1 cellular context compared by ENCODE assay signal in the genomic region with DNA sequence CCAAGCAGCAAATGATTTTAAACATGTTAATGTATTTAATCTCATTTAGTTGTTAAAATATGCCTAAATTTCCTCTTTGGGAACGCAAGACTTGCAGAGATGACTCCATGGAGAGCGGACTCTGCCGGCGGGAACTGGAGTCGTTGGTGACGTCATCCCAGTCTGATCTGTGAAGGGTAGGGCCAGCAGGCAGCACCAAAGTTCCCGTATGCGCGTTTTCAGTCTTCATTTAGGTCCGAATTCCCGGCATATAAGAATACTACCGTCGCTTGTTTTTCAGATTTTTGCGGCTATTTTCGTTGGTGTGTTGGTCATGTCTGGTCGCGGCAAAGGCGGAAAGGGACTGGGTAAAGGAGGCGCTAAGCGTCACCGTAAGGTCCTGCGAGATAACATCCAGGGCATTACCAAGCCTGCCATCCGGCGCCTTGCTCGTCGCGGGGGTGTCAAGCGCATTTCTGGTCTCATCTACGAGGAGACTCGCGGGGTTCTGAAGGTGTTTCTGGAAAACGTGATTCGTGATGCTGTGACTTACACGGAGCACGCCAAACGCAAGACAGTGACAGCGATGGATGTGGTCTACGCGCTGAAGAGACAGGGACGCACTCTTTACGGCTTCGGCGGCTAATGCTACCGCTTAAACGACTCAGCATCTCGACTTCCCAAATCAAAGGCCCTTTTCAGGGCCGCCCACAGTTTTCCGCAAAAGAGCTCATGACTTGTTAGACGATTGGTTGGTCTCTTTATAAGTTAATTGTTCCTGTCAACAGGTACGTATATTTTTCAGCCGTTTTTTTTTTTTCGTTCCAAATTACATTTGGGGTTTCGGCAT.
TF ChIP-seq lines count a peak whose summit lies in the region.

No MANE protein-coding gene starts in this region.

TF ChIP-seq in HCT116, 20 proteins besides CTCF, POLR2A, EP300 and RAD21 (continued from another document):
- no peak for TF ChIP-seq ELF1 (IDR thresholded peaks at IDR 0.05; ENCODE audit: borderline replicate concordance, low read depth)
- TF ChIP-seq SRF (IDR thresholded peaks at IDR 0.05; ENCODE audit: low read depth), result peak; percentile 46
- TF ChIP-seq YY1 (IDR thresholded peaks at IDR 0.05; ENCODE audit: extremely low read depth, insufficient replicate concordance, low read depth, low read length), result no peak
- TF ChIP-seq, protein P1, sequence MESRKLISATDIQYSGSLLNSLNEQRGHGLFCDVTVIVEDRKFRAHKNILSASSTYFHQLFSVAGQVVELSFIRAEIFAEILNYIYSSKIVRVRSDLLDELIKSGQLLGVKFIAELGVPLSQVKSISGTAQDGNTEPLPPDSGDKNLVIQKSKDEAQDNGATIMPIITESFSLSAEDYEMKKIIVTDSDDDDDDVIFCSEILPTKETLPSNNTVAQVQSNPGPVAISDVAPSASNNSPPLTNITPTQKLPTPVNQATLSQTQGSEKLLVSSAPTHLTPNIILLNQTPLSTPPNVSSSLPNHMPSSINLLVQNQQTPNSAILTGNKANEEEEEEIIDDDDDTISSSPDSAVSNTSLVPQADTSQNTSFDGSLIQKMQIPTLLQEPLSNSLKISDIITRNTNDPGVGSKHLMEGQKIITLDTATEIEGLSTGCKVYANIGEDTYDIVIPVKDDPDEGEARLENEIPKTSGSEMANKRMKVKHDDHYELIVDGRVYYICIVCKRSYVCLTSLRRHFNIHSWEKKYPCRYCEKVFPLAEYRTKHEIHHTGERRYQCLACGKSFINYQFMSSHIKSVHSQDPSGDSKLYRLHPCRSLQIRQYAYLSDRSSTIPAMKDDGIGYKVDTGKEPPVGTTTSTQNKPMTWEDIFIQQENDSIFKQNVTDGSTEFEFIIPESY (IDR thresholded peaks at IDR 0.05; ENCODE audit: extremely low read depth, insufficient replicate concordance, low read length), result peak; percentile 91
- no peak for TF ChIP-seq EZH2 (IDR thresholded peaks at IDR 0.05)
- TF ChIP-seq EGR1 (IDR thresholded peaks at IDR 0.05; ENCODE audit: low read depth), result 0 out of 2 replicates have a peak, but pooled peaks have one; percentile 32
- TF ChIP-seq, protein P2, sequence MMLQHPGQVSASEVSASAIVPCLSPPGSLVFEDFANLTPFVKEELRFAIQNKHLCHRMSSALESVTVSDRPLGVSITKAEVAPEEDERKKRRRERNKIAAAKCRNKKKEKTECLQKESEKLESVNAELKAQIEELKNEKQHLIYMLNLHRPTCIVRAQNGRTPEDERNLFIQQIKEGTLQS (IDR thresholded peaks at IDR 0.05), result no peak; the same call in 1 of the 2 replicates
- peak; percentile 95 for TF ChIP-seq SP1 (IDR thresholded peaks at IDR 0.05; ENCODE audit: low read depth)
- no peak for TF ChIP-seq ZNF274 (IDR thresholded peaks at IDR 0.05; ENCODE audit: low read depth, low read length)
- peak; percentile 85 for TF ChIP-seq JUND (IDR thresholded peaks at IDR 0.05)
- peak; percentile 100 for TF ChIP-seq POLR2AphosphoS5 (IDR thresholded peaks at IDR 0.05; ENCODE audit: low read depth, low read length)
- TF ChIP-seq CBX3 (IDR thresholded peaks at IDR 0.05; ENCODE audit: low read depth), result peak; percentile 66
- TF ChIP-seq EZH2phosphoT487 (IDR thresholded peaks at IDR 0.05; ENCODE audit: borderline replicate concordance), result no peak
